In the genomic region with DNA sequence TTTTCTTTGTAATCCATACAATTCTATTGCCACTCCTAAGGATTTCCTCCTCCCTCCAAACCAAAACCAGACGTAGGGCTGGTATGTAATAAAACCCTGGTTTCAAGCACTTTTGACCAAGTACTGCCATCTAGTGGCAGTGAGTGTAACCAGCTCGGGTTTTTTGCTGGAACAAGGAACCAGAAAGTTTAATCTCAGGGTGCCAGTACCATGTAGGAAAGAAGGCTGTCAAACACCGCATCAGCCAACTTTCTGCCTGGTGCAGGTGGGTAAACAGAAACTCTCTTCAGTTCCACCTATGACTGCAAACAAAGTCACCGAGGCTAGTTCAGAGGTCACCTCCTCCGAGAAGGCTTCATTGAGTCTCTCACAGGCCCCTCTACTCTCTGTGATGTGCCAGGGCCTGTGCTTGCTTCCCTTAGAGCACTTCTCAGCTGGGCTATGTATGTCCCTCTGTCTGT, we compare ENCODE assay signal across 9 cellular contexts. TPM values are rescaled to one million over a fixed set of nuclear protein-coding genes. Genes with fewer than 3 reads are reported as not detected.
A peak's percentile ranks its signal among the peaks of the same experiment; 100 is the strongest.
DNase-seq lines count a peak whose midpoint lies in the region; ATAC-seq and TF ChIP-seq lines count a peak whose summit lies in the region.
"Had no signal": no experiment of that assay in that cellular context is flagged by ENCODE, and none has a peak within 500 bp of the region (broad histone marks: within the 10 kb centered on the region; RNA-seq: fewer than 3 reads in every experiment).

No MANE protein-coding gene starts in this region.

- intact Hi-C loops in Panc1 (cut with micrococcal nuclease; ENCODE audit: unreplicated experiment) (loop anchor here (1.0 kb wide), 1 partner anchor 100 kb away; no protein-coding TSS in a partner anchor), upper lobe of right lung (cut with DNase I) (loop anchor here (10.0 kb wide), 1 partner anchor 95 kb away; a partner anchor contains a TSS)

- BruUV-seq in Panc1 (replicated peaks; lab: Mats Ljungman, UMichigan): no TSS peak

- H3K27ac ChIP-seq in Panc1 (ENCODE audit: low read length) (no peak overlapping the region), upper lobe of right lung (no peak overlapping the region)

- DNase-seq in HuH-7 (ENCODE audit: low spot score): peak; percentile 80
- peak; percentile 48 for DNase-seq in Panc1 (ENCODE audit: low read depth, low spot score)
- peak; percentile 42 to 51 for DNase-seq in activated T-cell treated with anti-CD3 and anti-CD28 coated beads, Interleukin-2, amount 50 U/mL, for 72 hours
- peak; percentile 76 for DNase-seq in fibroblast of mammary gland (ENCODE audit: low read depth)
- DNase-seq in neural crest cell (ENCODE audit: low read depth, low spot score): peak; percentile 50
- no peak for DNase-seq in upper lobe of right lung

- no peak overlapping the region for H3K4me3 Mint-ChIP-seq in activated T-cell treated with anti-CD3 and anti-CD28 coated beads, Interleukin-2, amount 50 U/mL, for 72 hours
- H3K4me3 Mint-ChIP-seq in neural crest cell: no peak overlapping the region

- TF ChIP-seq CTCF in GM12874 (IDR thresholded peaks at IDR 0.05; ENCODE audit: insufficient read depth, low read depth, low read length) (peak; percentile 68), Panc1 (IDR thresholded peaks at IDR 0.05) (peak; percentile 85), fibroblast of mammary gland (conservative IDR thresholded peaks at IDR 0.05; ENCODE audit: control insufficient read depth, insufficient read depth, low read depth, low read length) (peak; percentile 96), neural crest cell (conservative IDR thresholded peaks at IDR 0.05) (peak; percentile 92), upper lobe of right lung (IDR thresholded peaks at IDR 0.05) (peak; percentile 90)

- peak; percentile 87 for ATAC-seq in Panc1
- peak; percentile 32 to 56 for ATAC-seq in activated T-cell treated with anti-CD3 and anti-CD28 coated beads, Interleukin-2, amount 50 U/mL, for 72 hours (replicated peaks in 1 of 2)
- ATAC-seq in upper lobe of right lung: peak; percentile 93
- no peak for ATAC-seq in GM19455 (IDR thresholded peaks at IDR 0.05; ENCODE audit: unreplicated experiment)

- H3K9me3 Mint-ChIP-seq in activated T-cell treated with anti-CD3 and anti-CD28 coated beads, Interleukin-2, amount 50 U/mL, for 72 hours: no peaks in the 10 kb centered on the region
- no peaks in the 10 kb centered on the region for H3K9me3 Mint-ChIP-seq in neural crest cell

- H3K9me3 ChIP-seq in Panc1 (ENCODE audit: control insufficient read depth, insufficient read depth, low read depth, low read length): no peaks in the 10 kb centered on the region
- H3K9me3 ChIP-seq in upper lobe of right lung: no peaks in the 10 kb centered on the region

- H3K4me3 ChIP-seq in Panc1 (ENCODE audit: low read depth in 2 of 2, low read length in 2 of 2) (no peak overlapping the region), fibroblast of mammary gland (ENCODE audit: control insufficient read depth, low read depth, low read length) (no peak overlapping the region), upper lobe of right lung (no peak overlapping the region)

- no peaks in the 10 kb centered on the region for H3K4me1 Mint-ChIP-seq in activated T-cell treated with anti-CD3 and anti-CD28 coated beads, Interleukin-2, amount 50 U/mL, for 72 hours (ENCODE audit: low read depth)
- no peaks in the 10 kb centered on the region for H3K4me1 Mint-ChIP-seq in neural crest cell

- no peaks in the 10 kb centered on the region for H3K27me3 ChIP-seq in Panc1 (ENCODE audit: control insufficient read depth, insufficient read depth, low read length)
- H3K27me3 ChIP-seq in upper lobe of right lung: no peaks in the 10 kb centered on the region

- in situ Hi-C loops in Panc1 (cut with HindIII; ENCODE audit: low pct_unique_long_range_greater_than_20kb, low sequenced_read_pairs): no loop called here

- H3K27ac Mint-ChIP-seq in activated T-cell treated with anti-CD3 and anti-CD28 coated beads, Interleukin-2, amount 50 U/mL, for 72 hours: no peak overlapping the region
- no peak overlapping the region for H3K27ac Mint-ChIP-seq in neural crest cell (ENCODE audit: unreplicated experiment)

- H3K27me3 Mint-ChIP-seq in activated T-cell treated with anti-CD3 and anti-CD28 coated beads, Interleukin-2, amount 50 U/mL, for 72 hours (ENCODE audit: low read depth): no peaks in the 10 kb centered on the region
- no peaks in the 10 kb centered on the region for H3K27me3 Mint-ChIP-seq in neural crest cell (ENCODE audit: low read depth)

- no peaks in the 10 kb centered on the region for H3K4me1 ChIP-seq in Panc1 (ENCODE audit: control insufficient read depth, insufficient read depth, low read length)
- H3K4me1 ChIP-seq in upper lobe of right lung: no peaks in the 10 kb centered on the region

- H3K36me3 ChIP-seq in Panc1 (ENCODE audit: control insufficient read depth, insufficient read depth, low read length) (no peaks in the 10 kb centered on the region), upper lobe of right lung (no peaks in the 10 kb centered on the region)

- H3K36me3 Mint-ChIP-seq in activated T-cell treated with anti-CD3 and anti-CD28 coated beads, Interleukin-2, amount 50 U/mL, for 72 hours (ENCODE audit: insufficient read depth in 2 of 2): no peaks in the 10 kb centered on the region
- H3K36me3 Mint-ChIP-seq in neural crest cell (ENCODE audit: low read depth): no peaks in the 10 kb centered on the region

- CTCF ChIA-PET in Panc1 (lab: Charles Lee): interaction anchor here (0.6 to 2.9 kb wide), 2 partner anchors 100 to 663 kb away, joined by 3 to 43 read pairs; no protein-coding TSS in a partner anchor

- POLR2A ChIA-PET in Panc1 (lab: Charles Lee): interaction anchor here (0.6 to 0.9 kb wide), 2 partner anchors 100 to 233 kb away, joined by 4 to 9 read pairs; no protein-coding TSS in a partner anchor

RNA-seq across cellular contexts. Expression of a gene that starts 10.2 kb away (rescaled TPM):
- total RNA-seq in Panc1 (2021; ENCODE audit: unreplicated experiment) (23.0 TPM), neural crest cell (2.8 and 4.5 TPM in 2 replicates), upper lobe of right lung (20.3 TPM)
- polyA plus RNA-seq in Panc1 (2012; ENCODE audit: insufficient read length): 44.6 TPM
- total RNA-seq in activated T-cell treated with anti-CD3 and anti-CD28 coated beads, Interleukin-2, amount 50 U/mL, for 72 hours: 1 to 10 TPM; 2.6 to 3.6 TPM

RNA-seq across cellular contexts. Expression of a gene that starts 32.1 kb away (rescaled TPM):
- 0.36 TPM for total RNA-seq in Panc1 (2021; ENCODE audit: unreplicated experiment)
- polyA plus RNA-seq in Panc1 (2012; ENCODE audit: insufficient read length): not detected
- total RNA-seq in activated T-cell treated with anti-CD3 and anti-CD28 coated beads, Interleukin-2, amount 50 U/mL, for 72 hours: not detected
- not detected in 2 replicates for total RNA-seq in neural crest cell
- total RNA-seq in upper lobe of right lung: not detected
- total RNA-seq: lower leg skin had no signal
